8 cellular contexts compared by ENCODE assay signal in the genomic region with DNA sequence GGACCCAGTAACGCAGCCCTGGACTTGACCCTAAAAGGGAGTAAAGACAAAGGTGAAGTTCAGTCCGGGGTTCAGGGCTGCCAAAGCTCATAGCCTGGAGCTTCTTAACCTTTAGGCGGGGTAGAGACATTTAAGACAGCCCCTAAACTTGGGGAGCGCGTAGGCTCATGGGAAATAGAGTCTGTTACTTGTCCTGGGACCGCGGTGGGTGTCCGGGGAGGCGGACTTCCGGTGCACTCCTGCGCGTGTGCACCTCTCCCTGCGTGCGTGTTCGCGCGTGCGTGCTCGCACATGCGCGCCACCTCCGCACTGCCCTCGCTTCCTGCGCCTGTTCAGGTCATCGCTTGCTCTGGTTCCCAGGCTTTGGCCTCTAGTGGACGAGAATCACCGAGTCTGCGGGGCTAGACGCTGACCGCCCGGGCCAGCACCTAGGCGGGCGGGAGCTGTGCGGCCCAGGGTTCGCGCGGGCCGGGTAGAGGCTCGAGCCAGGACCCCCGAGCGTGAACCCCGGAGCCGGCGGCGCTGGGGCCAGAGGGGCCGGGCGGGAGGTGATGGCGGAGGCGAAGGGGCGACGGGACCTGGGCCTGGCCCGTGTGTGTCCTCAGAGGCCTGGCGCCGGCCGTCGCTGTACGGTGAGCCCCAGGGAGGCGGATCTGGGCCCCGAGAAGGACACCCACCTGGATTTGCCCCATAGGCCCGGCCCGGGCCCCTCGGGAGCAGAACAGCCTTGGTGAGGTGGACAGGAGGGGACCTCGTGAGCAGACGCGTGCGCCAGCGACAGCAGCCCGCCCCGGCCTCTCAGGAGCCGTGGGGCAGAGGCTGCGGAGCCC.
A peak's percentile ranks its signal among the peaks of the same experiment; 100 is the strongest.
DNase-seq lines count a peak whose midpoint lies in the region; ATAC-seq and TF ChIP-seq lines count a peak whose summit lies in the region.
"Not testable (repeated sequence)": the region's sequence is repeated elsewhere in the genome, so short reads cannot be mapped to it uniquely, and the experiment has no call there.

No MANE protein-coding gene starts in this region.

- not testable (repeated sequence) for H3K4me1 Mint-ChIP-seq in memory B cell

- peak overlapping the region; percentile 88 for H3K4me3 ChIP-seq in effector memory CD4-positive, alpha-beta T cell (ENCODE audit: insufficient read depth, low read depth, low read length, poor library complexity, severe bottlenecking)

- not testable (repeated sequence) for H3K27me3 ChIP-seq in effector memory CD4-positive, alpha-beta T cell (replicated peaks; ENCODE audit: control insufficient read depth, insufficient read depth, low read length, poor library complexity, severe bottlenecking)

- H3K27ac ChIP-seq in effector memory CD4-positive, alpha-beta T cell (ENCODE audit: insufficient read depth, low read length, poor library complexity, severe bottlenecking): peak overlapping the region; percentile 62

- peak; percentile 97 for ATAC-seq in memory B cell (ENCODE audit: low read depth)

- H3K27me3 Mint-ChIP-seq in memory B cell: not testable (repeated sequence)

- not testable (repeated sequence) for TF ChIP-seq CTCF in GM20000 (IDR thresholded peaks at IDR 0.05; ENCODE audit: extremely low read depth, missing control alignments)

- peak overlapping the region; percentile 94 for H3K4me3 Mint-ChIP-seq in memory B cell

- DNase-seq in COLO668 (lab: John Stamatoyannopoulos, UW; ENCODE audit: unreplicated experiment) (peak; percentile 78), GM20000 (ENCODE audit: low spot score) (peak; percentile 86), HS-27A (ENCODE audit: low read depth) (peak; percentile 60), NK-92 (lab: John Stamatoyannopoulos, UW; ENCODE audit: unreplicated experiment) (peak; percentile 18), memory B cell (ENCODE audit: low spot score in 2 of 2) (peak; percentile 49 to 62)
- DNase-seq in activated CD8-positive, alpha-beta memory T cell treated with anti-CD3 and anti-CD28 coated beads for 24 hours: peak; percentile 90
- DNase-seq in effector memory CD4-positive, alpha-beta T cell: peak; percentile 58 to 73 (median 65)
- DNase-seq in stimulated activated CD4-positive, alpha-beta T cell treated with anti-CD3 and anti-CD28 coated beads, TNF-alpha, amount 100 ng/mL, for 48 hours (ENCODE audit: low read depth in 3 of 3): peak; percentile 70 to 85 (median 83)

- H3K36me3 ChIP-seq in effector memory CD4-positive, alpha-beta T cell (ENCODE audit: control insufficient read depth, insufficient read depth, low read length): not testable (repeated sequence)

- not testable (repeated sequence) for H3K36me3 Mint-ChIP-seq in memory B cell

- H3K9me3 ChIP-seq in effector memory CD4-positive, alpha-beta T cell (ENCODE audit: control insufficient read depth, low read length): not testable (repeated sequence)

- H3K4me1 ChIP-seq in effector memory CD4-positive, alpha-beta T cell (ENCODE audit: control insufficient read depth, insufficient read depth, low read length, poor library complexity, severe bottlenecking): not testable (repeated sequence)

- peak overlapping the region; percentile 90 for H3K27ac Mint-ChIP-seq in memory B cell

- not testable (repeated sequence) for H3K9me3 Mint-ChIP-seq in memory B cell

Comparison
In these comparisons a context has a peak if more than half of its experiments do, and no peak if none do; other contexts are left out.
1. Peak in every context shown above with its lines: DNase-seq, ATAC-seq, H3K4me3 ChIP-seq and H3K27ac ChIP-seq.
2. DNase-seq: peak in every context shown above with its lines; median percentile 90 in activated CD8-positive, alpha-beta memory T cell treated with anti-CD3 and anti-CD28 coated beads for 24 hours; 86 in GM20000; 83 in stimulated activated CD4-positive, alpha-beta T cell treated with anti-CD3 and anti-CD28 coated beads, TNF-alpha, amount 100 ng/mL, for 48 hours; 78 in COLO668; 65 in effector memory CD4-positive, alpha-beta T cell; 60 in HS-27A; 56 in memory B cell; 18 in NK-92.